In the genomic region with DNA sequence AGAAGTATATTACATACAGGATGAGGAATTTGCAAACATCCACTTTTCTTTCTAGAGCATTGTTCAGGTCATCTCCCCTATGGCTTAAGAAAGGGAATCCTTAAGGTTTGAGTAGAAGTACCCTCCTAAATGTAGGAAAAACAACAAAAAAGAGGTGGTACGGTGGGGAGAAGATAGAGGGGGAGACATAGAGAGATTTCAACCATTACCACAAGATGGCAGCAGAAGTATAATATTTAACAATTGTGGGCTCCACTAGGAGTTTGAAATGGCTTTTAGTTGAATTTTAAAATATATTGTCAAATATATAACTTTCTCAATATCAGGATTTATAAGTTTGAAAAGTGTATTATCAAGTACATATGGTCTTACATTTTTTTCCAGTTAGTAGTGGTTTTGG, we compare ENCODE assay signal across 8 cellular contexts.
A peak's percentile ranks its signal among the peaks of the same experiment; 100 is the strongest.
DNase-seq lines count a peak whose midpoint lies in the region; ATAC-seq and TF ChIP-seq lines count a peak whose summit lies in the region.

No MANE protein-coding gene starts in this region.

- H3F3A ChIP-seq in GM23248 (ENCODE audit: insufficient read depth), result peaks cover 26% of the 10 kb centered on the region

- H3K27ac ChIP-seq in CD4-positive, CD25-positive, alpha-beta regulatory T cell (ENCODE audit: insufficient read depth, low read length, poor library complexity, severe bottlenecking), result no peak overlapping the region
- peak overlapping the region; percentile 99 for H3K27ac ChIP-seq in GM23248

- H3K9ac ChIP-seq in GM23248, result peak overlapping the region; percentile 82

- WGBS in GM23248 (ENCODE audit: low coverage in 1 of 2, low lambda C conversion rate in 2 of 2, missing lambda C conversion rate in 2 of 2), 2 experiments, result 5 to 14% methylated on average over 1 of the region's 1 CpG

- no peak overlapping the region for H3K4me3 ChIP-seq in CD4-positive, CD25-positive, alpha-beta regulatory T cell (ENCODE audit: low read depth, low read length)
- H3K4me3 ChIP-seq in GM23248, result peak overlapping the region; percentile 54

- DNase-seq in CD4-positive, CD25-positive, alpha-beta regulatory T cell, result peak in 2 of 3 donors; percentile 2 to 7
- DNase-seq in GM23248 (peak; percentile 64), RPMI7951 (ENCODE audit: low read depth) (peak; percentile 13), glutamatergic neuron (no peak), superior temporal gyrus (ENCODE audit: extremely low spot score) (peak; percentile 79), retina (no peak), GM19240 (ENCODE audit: insufficient read length, low spot score) (no peak), mesenteric fat pad (ENCODE audit: low spot score) (no peak)

- no peaks in the 10 kb centered on the region for H3K4me1 Mint-ChIP-seq in CD4-positive, CD25-positive, alpha-beta regulatory T cell
- peaks cover 55% of the 10 kb centered on the region for H3K4me1 Mint-ChIP-seq in glutamatergic neuron (ENCODE audit: low read depth, unreplicated experiment)

- H3K27me3 Mint-ChIP-seq in CD4-positive, CD25-positive, alpha-beta regulatory T cell, result peaks cover 21% of the 10 kb centered on the region
- H3K27me3 Mint-ChIP-seq in glutamatergic neuron (ENCODE audit: unreplicated experiment), result no peaks in the 10 kb centered on the region

- no peaks in the 10 kb centered on the region for H3K9me3 ChIP-seq in CD4-positive, CD25-positive, alpha-beta regulatory T cell (ENCODE audit: control insufficient read depth in 2 of 2, low read length in 2 of 2)
- H3K9me3 ChIP-seq in GM23248 (ENCODE audit: low read depth), result no peaks in the 10 kb centered on the region

- ATAC-seq in CD4-positive, CD25-positive, alpha-beta regulatory T cell (ENCODE audit: low read depth in 2 of 2), result no peak

- no peak overlapping the region for H3K4me3 Mint-ChIP-seq in CD4-positive, CD25-positive, alpha-beta regulatory T cell
- peak overlapping the region; percentile 7 for H3K4me3 Mint-ChIP-seq in glutamatergic neuron (ENCODE audit: unreplicated experiment)

- H3K36me3 ChIP-seq in CD4-positive, CD25-positive, alpha-beta regulatory T cell (ENCODE audit: control insufficient read depth, insufficient read depth, low read length), result no peaks in the 10 kb centered on the region
- H3K36me3 ChIP-seq in GM23248 (ENCODE audit: low read depth), result no peaks in the 10 kb centered on the region

- peaks cover 0 to under 1% (median 0%) of the 10 kb centered on the region in 7 donors for H3K9me3 Mint-ChIP-seq in CD4-positive, CD25-positive, alpha-beta regulatory T cell
- no peaks in the 10 kb centered on the region for H3K9me3 Mint-ChIP-seq in glutamatergic neuron (ENCODE audit: unreplicated experiment)

- H3K4me1 ChIP-seq in CD4-positive, CD25-positive, alpha-beta regulatory T cell (ENCODE audit: control insufficient read depth, insufficient read depth, low read length, poor library complexity, severe bottlenecking), result no peaks in the 10 kb centered on the region
- peaks cover 54% of the 10 kb centered on the region for H3K4me1 ChIP-seq in GM23248 (ENCODE audit: insufficient read depth)

- H3K79me2 ChIP-seq in GM23248 (ENCODE audit: insufficient read depth), result peaks cover 76% of the 10 kb centered on the region

- H2AFZ ChIP-seq in GM23248, result peak overlapping the region; percentile 50

- no peaks in the 10 kb centered on the region for H3K36me3 Mint-ChIP-seq in CD4-positive, CD25-positive, alpha-beta regulatory T cell
- no peaks in the 10 kb centered on the region for H3K36me3 Mint-ChIP-seq in glutamatergic neuron (ENCODE audit: unreplicated experiment)

- peaks cover 6% of the 10 kb centered on the region for H3K27me3 ChIP-seq in CD4-positive, CD25-positive, alpha-beta regulatory T cell (ENCODE audit: control insufficient read depth, insufficient read depth, low read length)
- H3K27me3 ChIP-seq in GM23248 (replicated peaks; ENCODE audit: insufficient read depth), result no peaks in the 10 kb centered on the region

- TF ChIP-seq CTCF in glutamatergic neuron (IDR thresholded peaks at IDR 0.05; ENCODE audit: partially characterized antibody, unreplicated experiment), result peak; percentile 49

- H3K9me2 ChIP-seq in GM23248 (ENCODE audit: insufficient read depth), result no peaks in the 10 kb centered on the region

- no peaks in the 10 kb centered on the region for H4K20me1 ChIP-seq in GM23248 (ENCODE audit: insufficient read depth)

- in situ Hi-C loops in GM23248 (cut with MboI), result loop anchor here (25.0 kb wide), 1 partner anchor 1211 kb away; no protein-coding TSS in a partner anchor

- H3K4me2 ChIP-seq in GM23248 (ENCODE audit: unreplicated experiment), result peak overlapping the region; percentile 90

- H3K27ac Mint-ChIP-seq in CD4-positive, CD25-positive, alpha-beta regulatory T cell, result no peak overlapping the region
- H3K27ac Mint-ChIP-seq in glutamatergic neuron (ENCODE audit: unreplicated experiment), result no peak overlapping the region

Comparison
In these comparisons a context has a peak if more than half of its experiments do, and no peak if none do; other contexts are left out.
1. DNase-seq: peak in CD4-positive, CD25-positive, alpha-beta regulatory T cell (2 of 3), GM23248 (single experiment), RPMI7951 (single experiment) and superior temporal gyrus (single experiment); none in glutamatergic neuron (single experiment), retina (single experiment), GM19240 (single experiment) and mesenteric fat pad (single experiment).